ENCODE assay signal across 12 cellular contexts in the genomic region with DNA sequence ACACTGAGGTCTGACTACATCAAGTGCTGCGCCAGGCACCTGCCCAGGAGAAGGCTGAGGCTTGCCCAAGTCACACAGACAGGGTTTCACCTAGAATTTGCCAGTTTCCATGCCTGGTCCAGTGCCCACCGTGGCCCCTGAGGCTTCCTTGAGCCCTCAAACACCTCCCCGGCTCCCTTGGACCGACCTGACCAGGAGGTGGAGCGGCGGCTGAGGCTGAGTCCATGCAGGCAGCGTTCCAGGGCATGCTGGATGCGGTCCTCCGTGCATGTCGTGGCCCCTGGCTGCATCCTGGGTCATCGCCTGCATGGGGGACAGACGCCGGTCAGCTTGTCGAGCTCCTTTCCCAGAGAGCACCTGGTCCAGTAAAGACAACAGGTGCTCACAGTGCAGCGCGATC.
"Had no signal": no experiment of that assay in that cellular context is flagged by ENCODE, and none has a peak within 500 bp of the region (broad histone marks: within the 10 kb centered on the region; RNA-seq: fewer than 3 reads in every experiment).

No MANE protein-coding gene starts in this region.

- H3K9me3 ChIP-seq: prostate gland, sigmoid colon, testis had no signal

- H3K27me3 ChIP-seq: testis had no signal

- H3K27ac Mint-ChIP-seq: activated naive CD4-positive, alpha-beta T cell treated with anti-CD3 and anti-CD28 coated beads for 36 hours; T-helper 1 cell treated with Interleukin-12 subunit alpha and Interleukin-12 subunit beta and Interleukin-4 antibody, amounts not matched to agents 30 μg/mL and 1 μg/mL, for 36 hours had no signal

- ATAC-seq: left colon; naive thymus-derived CD8-positive, alpha-beta T cell; stimulated activated naive CD8-positive, alpha-beta T cell treated with anti-CD3 and anti-CD28 coated beads, Interleukin-15, amount 100 ng/mL, for 72 hours had no signal

- H3K36me3 ChIP-seq: prostate gland, sigmoid colon had no signal

- H3K27ac ChIP-seq: prostate gland, sigmoid colon, testis had no signal

- H3K27me3 Mint-ChIP-seq: activated B cell treated with CpG ODN at 0.5 μM for 24 hours; naive thymus-derived CD8-positive, alpha-beta T cell; stimulated activated naive CD8-positive, alpha-beta T cell treated with anti-CD3 and anti-CD28 coated beads, Interleukin-15, amount 100 ng/mL, for 72 hours had no signal

- DNase-seq: activated B cell treated with CpG ODN at 0.5 μM for 24 hours; activated CD4-positive, alpha-beta T cell treated with anti-CD3 and anti-CD28 coated beads, Interleukin-2, amount 50 U/mL, for 4 hours; activated naive CD4-positive, alpha-beta T cell treated with anti-CD3 and anti-CD28 coated beads for 36 hours; left colon; sigmoid colon; stimulated activated CD4-positive, alpha-beta T cell treated with anti-CD3 and anti-CD28 coated beads, Interleukin-2, amount 100 ng/mL, for 48 hours; stimulated activated naive CD8-positive, alpha-beta T cell treated with anti-CD3 and anti-CD28 coated beads, Interleukin-15, amount 100 ng/mL, for 72 hours; testis had no signal

- H3K4me3 Mint-ChIP-seq: activated naive CD4-positive, alpha-beta T cell treated with anti-CD3 and anti-CD28 coated beads for 36 hours; naive thymus-derived CD8-positive, alpha-beta T cell; stimulated activated naive CD8-positive, alpha-beta T cell treated with anti-CD3 and anti-CD28 coated beads, Interleukin-15, amount 100 ng/mL, for 72 hours; T-helper 1 cell treated with Interleukin-12 subunit alpha and Interleukin-12 subunit beta and Interleukin-4 antibody, amounts not matched to agents 30 μg/mL and 1 μg/mL, for 36 hours had no signal

- H3K4me1 ChIP-seq: prostate gland, sigmoid colon, testis had no signal

- H3K9me3 Mint-ChIP-seq: activated B cell treated with CpG ODN at 0.5 μM for 24 hours; activated naive CD4-positive, alpha-beta T cell treated with anti-CD3 and anti-CD28 coated beads for 36 hours; naive thymus-derived CD8-positive, alpha-beta T cell; stimulated activated naive CD8-positive, alpha-beta T cell treated with anti-CD3 and anti-CD28 coated beads, Interleukin-15, amount 100 ng/mL, for 72 hours; T-helper 1 cell treated with Interleukin-12 subunit alpha and Interleukin-12 subunit beta and Interleukin-4 antibody, amounts not matched to agents 30 μg/mL and 1 μg/mL, for 36 hours had no signal

- H3K4me3 ChIP-seq: lung, prostate gland, sigmoid colon, testis had no signal
